Comparison of ENCODE assay signal across 1 cellular context in the genomic region with DNA sequence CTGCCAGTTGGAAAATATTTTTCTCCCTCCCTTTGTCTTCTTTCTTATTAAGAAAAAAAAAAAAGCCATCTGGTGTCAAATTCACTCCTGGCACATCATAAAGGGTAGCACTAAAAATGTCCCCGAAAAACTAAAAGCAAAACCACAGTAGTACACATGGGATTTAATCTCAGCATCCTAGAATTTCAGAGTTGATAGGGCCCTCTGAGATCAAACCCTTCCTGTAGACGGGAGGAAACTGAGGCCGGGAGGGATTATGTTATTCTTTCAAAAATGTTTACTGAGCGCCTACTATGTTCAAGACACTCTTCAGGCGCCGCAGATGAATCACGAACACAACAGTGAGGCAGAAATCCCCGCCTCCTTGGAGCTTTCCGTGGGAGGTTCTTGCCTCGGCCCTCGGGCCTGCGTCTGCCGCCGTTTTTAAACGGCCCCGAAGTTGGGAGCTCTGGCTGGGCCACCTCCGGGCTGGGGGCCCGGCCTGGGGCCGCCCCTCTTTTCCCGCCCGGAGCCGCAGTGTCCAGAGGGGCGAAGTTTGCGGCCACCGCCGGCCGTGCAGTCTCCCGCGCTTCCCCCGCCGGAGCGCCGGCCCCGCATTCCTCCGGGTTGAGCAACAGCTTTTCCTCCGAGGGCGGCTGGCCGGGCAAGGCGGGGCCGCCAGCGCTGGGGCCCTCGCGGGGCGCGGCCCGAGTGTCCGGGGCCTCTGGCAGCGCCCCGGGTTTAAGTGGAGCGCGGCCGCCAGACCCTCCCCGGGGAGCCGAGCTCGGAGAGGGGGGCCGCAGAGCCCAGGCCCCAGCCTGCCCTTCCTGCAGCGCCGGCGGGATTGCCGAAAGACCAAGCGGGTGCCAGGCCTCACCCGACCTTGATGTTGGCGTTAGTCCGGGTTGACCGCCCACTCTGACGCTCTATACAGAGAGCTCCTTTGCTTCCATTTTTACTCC.
TF ChIP-seq lines count a peak whose summit lies in the region.

No MANE protein-coding gene starts in this region.

TF ChIP-seq in K562, 482 proteins besides CTCF, POLR2A, EP300 and RAD21 (continued from another document and continues in another):
- TF ChIP-seq HNRNPL (IDR thresholded peaks at IDR 0.05; ENCODE audit: low read depth, low read length) = 0 out of 2 replicates have a peak, but pooled peaks have one; percentile 19
- peak; percentile 83 to 93 for TF ChIP-seq TEAD1 (CRISPR knock-in tag; IDR thresholded peaks at IDR 0.05)
- no peak for TF ChIP-seq CREBBP (IDR thresholded peaks at IDR 0.05; ENCODE audit: low read depth, low read length)
- no peak for TF ChIP-seq TAF9B (IDR thresholded peaks at IDR 0.05; ENCODE audit: partially characterized antibody)
- TF ChIP-seq SMARCC2 (IDR thresholded peaks at IDR 0.05; ENCODE audit: low read depth) = peak; percentile 45; the same call in 1 of the 2 replicates
- TF ChIP-seq, protein P1, sequence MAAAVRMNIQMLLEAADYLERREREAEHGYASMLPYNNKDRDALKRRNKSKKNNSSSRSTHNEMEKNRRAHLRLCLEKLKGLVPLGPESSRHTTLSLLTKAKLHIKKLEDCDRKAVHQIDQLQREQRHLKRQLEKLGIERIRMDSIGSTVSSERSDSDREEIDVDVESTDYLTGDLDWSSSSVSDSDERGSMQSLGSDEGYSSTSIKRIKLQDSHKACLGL (CRISPR knock-in tag; IDR thresholded peaks at IDR 0.05; ENCODE audit: borderline replicate concordance, poor library complexity, severe bottlenecking) = no peak
- TF ChIP-seq, protein P2, sequence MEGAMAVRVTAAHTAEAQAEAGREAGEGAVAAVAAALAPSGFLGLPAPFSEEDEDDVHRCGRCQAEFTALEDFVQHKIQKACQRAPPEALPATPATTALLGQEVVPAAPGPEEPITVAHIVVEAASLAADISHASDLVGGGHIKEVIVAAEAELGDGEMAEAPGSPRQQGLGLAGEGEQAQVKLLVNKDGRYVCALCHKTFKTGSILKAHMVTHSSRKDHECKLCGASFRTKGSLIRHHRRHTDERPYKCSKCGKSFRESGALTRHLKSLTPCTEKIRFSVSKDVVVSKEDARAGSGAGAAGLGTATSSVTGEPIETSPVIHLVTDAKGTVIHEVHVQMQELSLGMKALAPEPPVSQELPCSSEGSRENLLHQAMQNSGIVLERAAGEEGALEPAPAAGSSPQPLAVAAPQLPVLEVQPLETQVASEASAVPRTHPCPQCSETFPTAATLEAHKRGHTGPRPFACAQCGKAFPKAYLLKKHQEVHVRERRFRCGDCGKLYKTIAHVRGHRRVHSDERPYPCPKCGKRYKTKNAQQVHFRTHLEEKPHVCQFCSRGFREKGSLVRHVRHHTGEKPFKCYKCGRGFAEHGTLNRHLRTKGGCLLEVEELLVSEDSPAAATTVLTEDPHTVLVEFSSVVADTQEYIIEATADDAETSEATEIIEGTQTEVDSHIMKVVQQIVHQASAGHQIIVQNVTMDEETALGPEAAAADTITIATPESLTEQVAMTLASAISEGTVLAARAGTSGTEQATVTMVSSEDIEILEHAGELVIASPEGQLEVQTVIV (CRISPR knock-in tag; IDR thresholded peaks at IDR 0.05; ENCODE audit: borderline replicate concordance) = no peak
- TF ChIP-seq ESRRA (IDR thresholded peaks at IDR 0.05; ENCODE audit: borderline replicate concordance, low read depth) = 0 out of 2 replicates have a peak, but pooled peaks have one; percentile 38
- TF ChIP-seq ZNF143 (CRISPR knock-in tag; IDR thresholded peaks at IDR 0.05) = no peak
- TF ChIP-seq MTA3 (IDR thresholded peaks at IDR 0.05; ENCODE audit: borderline replicate concordance) = 0 out of 2 replicates have a peak, but pooled peaks have one; percentile 62
- no peak for TF ChIP-seq MYC (IDR thresholded peaks at IDR 0.05; ENCODE audit: low read depth, low read length)
- no peak for TF ChIP-seq MYC (CRISPR knock-in tag; IDR thresholded peaks at IDR 0.05; ENCODE audit: borderline replicate concordance, low read depth)
- peak; percentile 46; the same call in 1 of the 2 replicates for TF ChIP-seq FOSL1 (tag; conservative IDR thresholded peaks at IDR 0.05)
- no peak for TF ChIP-seq RBM39 (optimal IDR thresholded peaks at IDR 0.05; ENCODE audit: low read depth, low read length)
- peak; percentile 76 for TF ChIP-seq SMAD4 (CRISPR knock-in tag; conservative IDR thresholded peaks at IDR 0.05)
- TF ChIP-seq RCOR1 (IDR thresholded peaks at IDR 0.05; ENCODE audit: borderline replicate concordance in 1 of 2, low read depth in 2 of 2, low read length in 2 of 2) = 0 out of 4 replicates have a peak, but pooled peaks of 1 of the 2 experiments have one; percentile 2
- TF ChIP-seq, protein P3, sequence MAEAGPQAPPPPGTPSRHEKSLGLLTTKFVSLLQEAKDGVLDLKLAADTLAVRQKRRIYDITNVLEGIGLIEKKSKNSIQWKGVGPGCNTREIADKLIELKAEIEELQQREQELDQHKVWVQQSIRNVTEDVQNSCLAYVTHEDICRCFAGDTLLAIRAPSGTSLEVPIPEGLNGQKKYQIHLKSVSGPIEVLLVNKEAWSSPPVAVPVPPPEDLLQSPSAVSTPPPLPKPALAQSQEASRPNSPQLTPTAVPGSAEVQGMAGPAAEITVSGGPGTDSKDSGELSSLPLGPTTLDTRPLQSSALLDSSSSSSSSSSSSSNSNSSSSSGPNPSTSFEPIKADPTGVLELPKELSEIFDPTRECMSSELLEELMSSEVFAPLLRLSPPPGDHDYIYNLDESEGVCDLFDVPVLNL (CRISPR knock-in tag; IDR thresholded peaks at IDR 0.05; ENCODE audit: low read depth) = no peak
- TF ChIP-seq, protein P4, sequence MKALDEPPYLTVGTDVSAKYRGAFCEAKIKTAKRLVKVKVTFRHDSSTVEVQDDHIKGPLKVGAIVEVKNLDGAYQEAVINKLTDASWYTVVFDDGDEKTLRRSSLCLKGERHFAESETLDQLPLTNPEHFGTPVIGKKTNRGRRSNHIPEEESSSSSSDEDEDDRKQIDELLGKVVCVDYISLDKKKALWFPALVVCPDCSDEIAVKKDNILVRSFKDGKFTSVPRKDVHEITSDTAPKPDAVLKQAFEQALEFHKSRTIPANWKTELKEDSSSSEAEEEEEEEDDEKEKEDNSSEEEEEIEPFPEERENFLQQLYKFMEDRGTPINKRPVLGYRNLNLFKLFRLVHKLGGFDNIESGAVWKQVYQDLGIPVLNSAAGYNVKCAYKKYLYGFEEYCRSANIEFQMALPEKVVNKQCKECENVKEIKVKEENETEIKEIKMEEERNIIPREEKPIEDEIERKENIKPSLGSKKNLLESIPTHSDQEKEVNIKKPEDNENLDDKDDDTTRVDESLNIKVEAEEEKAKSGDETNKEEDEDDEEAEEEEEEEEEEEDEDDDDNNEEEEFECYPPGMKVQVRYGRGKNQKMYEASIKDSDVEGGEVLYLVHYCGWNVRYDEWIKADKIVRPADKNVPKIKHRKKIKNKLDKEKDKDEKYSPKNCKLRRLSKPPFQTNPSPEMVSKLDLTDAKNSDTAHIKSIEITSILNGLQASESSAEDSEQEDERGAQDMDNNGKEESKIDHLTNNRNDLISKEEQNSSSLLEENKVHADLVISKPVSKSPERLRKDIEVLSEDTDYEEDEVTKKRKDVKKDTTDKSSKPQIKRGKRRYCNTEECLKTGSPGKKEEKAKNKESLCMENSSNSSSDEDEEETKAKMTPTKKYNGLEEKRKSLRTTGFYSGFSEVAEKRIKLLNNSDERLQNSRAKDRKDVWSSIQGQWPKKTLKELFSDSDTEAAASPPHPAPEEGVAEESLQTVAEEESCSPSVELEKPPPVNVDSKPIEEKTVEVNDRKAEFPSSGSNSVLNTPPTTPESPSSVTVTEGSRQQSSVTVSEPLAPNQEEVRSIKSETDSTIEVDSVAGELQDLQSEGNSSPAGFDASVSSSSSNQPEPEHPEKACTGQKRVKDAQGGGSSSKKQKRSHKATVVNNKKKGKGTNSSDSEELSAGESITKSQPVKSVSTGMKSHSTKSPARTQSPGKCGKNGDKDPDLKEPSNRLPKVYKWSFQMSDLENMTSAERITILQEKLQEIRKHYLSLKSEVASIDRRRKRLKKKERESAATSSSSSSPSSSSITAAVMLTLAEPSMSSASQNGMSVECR (CRISPR knock-in tag; IDR thresholded peaks at IDR 0.05) = no peak
- no peak for TF ChIP-seq YY1 (IDR thresholded peaks at IDR 0.05; ENCODE audit: borderline replicate concordance in 1 of 3, control insufficient read depth in 1 of 3, extremely low read depth in 1 of 3, insufficient read depth in 3 of 3, insufficient read length in 1 of 3, insufficient replicate concordance in 2 of 3, low read depth in 1 of 3, low read length in 2 of 3)
- peak; percentile 36 for TF ChIP-seq KDM5B (IDR thresholded peaks at IDR 0.05; ENCODE audit: insufficient replicate concordance, low read depth, low read length)
- no peak for TF ChIP-seq SP1 (CRISPR knock-in tag; IDR thresholded peaks at IDR 0.05)
- TF ChIP-seq, protein P5, sequence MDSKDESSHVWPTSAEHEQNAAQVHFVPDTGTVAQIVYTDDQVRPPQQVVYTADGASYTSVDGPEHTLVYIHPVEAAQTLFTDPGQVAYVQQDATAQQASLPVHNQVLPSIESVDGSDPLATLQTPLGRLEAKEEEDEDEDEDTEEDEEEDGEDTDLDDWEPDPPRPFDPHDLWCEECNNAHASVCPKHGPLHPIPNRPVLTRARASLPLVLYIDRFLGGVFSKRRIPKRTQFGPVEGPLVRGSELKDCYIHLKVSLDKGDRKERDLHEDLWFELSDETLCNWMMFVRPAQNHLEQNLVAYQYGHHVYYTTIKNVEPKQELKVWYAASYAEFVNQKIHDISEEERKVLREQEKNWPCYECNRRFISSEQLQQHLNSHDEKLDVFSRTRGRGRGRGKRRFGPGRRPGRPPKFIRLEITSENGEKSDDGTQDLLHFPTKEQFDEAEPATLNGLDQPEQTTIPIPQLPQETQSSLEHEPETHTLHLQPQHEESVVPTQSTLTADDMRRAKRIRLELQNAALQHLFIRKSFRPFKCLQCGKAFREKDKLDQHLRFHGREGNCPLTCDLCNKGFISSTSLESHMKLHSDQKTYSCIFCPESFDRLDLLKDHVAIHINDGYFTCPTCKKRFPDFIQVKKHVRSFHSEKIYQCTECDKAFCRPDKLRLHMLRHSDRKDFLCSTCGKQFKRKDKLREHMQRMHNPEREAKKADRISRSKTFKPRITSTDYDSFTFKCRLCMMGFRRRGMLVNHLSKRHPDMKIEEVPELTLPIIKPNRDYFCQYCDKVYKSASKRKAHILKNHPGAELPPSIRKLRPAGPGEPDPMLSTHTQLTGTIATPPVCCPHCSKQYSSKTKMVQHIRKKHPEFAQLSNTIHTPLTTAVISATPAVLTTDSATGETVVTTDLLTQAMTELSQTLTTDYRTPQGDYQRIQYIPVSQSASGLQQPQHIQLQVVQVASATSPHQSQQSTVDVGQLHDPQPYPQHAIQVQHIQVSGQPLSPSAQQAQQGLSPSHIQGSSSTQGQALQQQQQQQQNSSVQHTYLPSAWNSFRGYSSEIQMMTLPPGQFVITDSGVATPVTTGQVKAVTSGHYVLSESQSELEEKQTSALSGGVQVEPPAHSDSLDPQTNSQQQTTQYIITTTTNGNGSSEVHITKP (IDR thresholded peaks at IDR 0.05; ENCODE audit: partially characterized antibody) = no peak
- peak; percentile 82 for TF ChIP-seq POLR2G (IDR thresholded peaks at IDR 0.05; ENCODE audit: low read depth, low read length)
- no peak for TF ChIP-seq ZNF79 (CRISPR knock-in tag; IDR thresholded peaks at IDR 0.05; ENCODE audit: low read depth)
- peak; percentile 11; the same call in 1 of the 2 replicates for TF ChIP-seq ARID1B (IDR thresholded peaks at IDR 0.05)
- no peak for TF ChIP-seq PTRF (tag; IDR thresholded peaks at IDR 0.05)
- TF ChIP-seq ZNF408 (CRISPR knock-in tag; IDR thresholded peaks at IDR 0.05; ENCODE audit: low read depth) = no peak
- TF ChIP-seq CBX1 (IDR thresholded peaks at IDR 0.05; ENCODE audit: low read depth) = peak; percentile 68; the same call in 1 of the 2 replicates
- no peak for TF ChIP-seq BHLHE40 (IDR thresholded peaks at IDR 0.05; ENCODE audit: low read length)
- no peak for TF ChIP-seq ZNF121 (CRISPR knock-in tag; conservative IDR thresholded peaks at IDR 0.05)
- no peak for TF ChIP-seq MYNN (IDR thresholded peaks at IDR 0.05)
- TF ChIP-seq MYNN (CRISPR knock-in tag; IDR thresholded peaks at IDR 0.05) = no peak
- TF ChIP-seq RAD51 (IDR thresholded peaks at IDR 0.05; ENCODE audit: borderline replicate concordance, low read depth) = no peak
- TF ChIP-seq, protein P6, sequence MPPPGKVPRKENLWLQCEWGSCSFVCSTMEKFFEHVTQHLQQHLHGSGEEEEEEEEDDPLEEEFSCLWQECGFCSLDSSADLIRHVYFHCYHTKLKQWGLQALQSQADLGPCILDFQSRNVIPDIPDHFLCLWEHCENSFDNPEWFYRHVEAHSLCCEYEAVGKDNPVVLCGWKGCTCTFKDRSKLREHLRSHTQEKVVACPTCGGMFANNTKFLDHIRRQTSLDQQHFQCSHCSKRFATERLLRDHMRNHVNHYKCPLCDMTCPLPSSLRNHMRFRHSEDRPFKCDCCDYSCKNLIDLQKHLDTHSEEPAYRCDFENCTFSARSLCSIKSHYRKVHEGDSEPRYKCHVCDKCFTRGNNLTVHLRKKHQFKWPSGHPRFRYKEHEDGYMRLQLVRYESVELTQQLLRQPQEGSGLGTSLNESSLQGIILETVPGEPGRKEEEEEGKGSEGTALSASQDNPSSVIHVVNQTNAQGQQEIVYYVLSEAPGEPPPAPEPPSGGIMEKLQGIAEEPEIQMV (tag; conservative IDR thresholded peaks at IDR 0.05; ENCODE audit: low read depth) = no peak
- no peak for TF ChIP-seq ELF4 (CRISPR knock-in tag; IDR thresholded peaks at IDR 0.05)
- TF ChIP-seq CXXC5 (CRISPR knock-in tag; IDR thresholded peaks at IDR 0.05) = peak; percentile 74; the same call in 1 of the 2 replicates
- TF ChIP-seq RBM17 (IDR thresholded peaks at IDR 0.05; ENCODE audit: borderline replicate concordance, low read depth, low read length) = no peak
- no peak for TF ChIP-seq ATF1 (CRISPR knock-in tag; IDR thresholded peaks at IDR 0.05)
- TF ChIP-seq ATF1 (tag; IDR thresholded peaks at IDR 0.05) = 0 out of 2 replicates have a peak, but pooled peaks have one; percentile 39
- 0 out of 2 replicates have a peak, but pooled peaks have one; percentile 21 for TF ChIP-seq SUPT5H (IDR thresholded peaks at IDR 0.05)
- no peak for TF ChIP-seq ZNF184 (CRISPR knock-in tag; IDR thresholded peaks at IDR 0.05)
- TF ChIP-seq RHOXF2B (CRISPR knock-in tag; conservative IDR thresholded peaks at IDR 0.05) = no peak
- TF ChIP-seq NR4A1 (CRISPR knock-in tag; IDR thresholded peaks at IDR 0.05) = no peak
- TF ChIP-seq NR4A1 (tag; IDR thresholded peaks at IDR 0.05) = peak; percentile 38; the same call in 1 of the 2 replicates
- no peak for TF ChIP-seq MAFF (IDR thresholded peaks at IDR 0.05; ENCODE audit: low read length)
- TF ChIP-seq PRPF4 (IDR thresholded peaks at IDR 0.05; ENCODE audit: insufficient read depth, low read depth, low read length, poor library complexity, severe bottlenecking) = no peak
- TF ChIP-seq SRSF9 (IDR thresholded peaks at IDR 0.05; ENCODE audit: borderline replicate concordance, low read depth, low read length) = no peak
- TF ChIP-seq ZNF444 (CRISPR knock-in tag; IDR thresholded peaks at IDR 0.05) = no peak
- TF ChIP-seq JUND (IDR thresholded peaks at IDR 0.05; ENCODE audit: borderline replicate concordance, low read depth, low read length) = peak; percentile 17; the same call in 1 of the 2 replicates
- TF ChIP-seq JUND (tag; IDR thresholded peaks at IDR 0.05; ENCODE audit: borderline replicate concordance, low read depth, low read length) = no peak
- 0 out of 2 replicates have a peak, but pooled peaks have one; percentile 30 for TF ChIP-seq GATAD2A (IDR thresholded peaks at IDR 0.05)
